ENCODE assay signal across 24 cellular contexts in the genomic region with DNA sequence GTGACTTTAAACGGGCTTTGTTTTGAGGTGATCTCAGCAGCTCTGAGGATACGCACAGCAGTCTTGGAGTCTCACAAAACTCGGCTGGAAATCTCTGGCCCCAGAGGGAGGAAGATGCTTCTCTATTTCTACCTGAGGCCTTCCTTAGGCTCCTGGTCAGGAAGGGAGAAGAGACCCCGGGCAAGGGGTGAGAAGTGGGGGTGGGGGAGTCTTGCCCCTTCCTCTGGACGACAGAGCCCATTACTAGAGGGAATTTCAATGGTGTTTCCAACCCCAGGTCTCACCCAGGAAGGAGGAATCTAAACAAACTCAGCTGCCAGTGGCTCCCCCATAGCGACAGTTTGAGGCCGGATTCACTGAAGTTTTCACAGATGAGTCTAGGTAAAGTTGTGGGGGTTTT.
"Had no signal": no experiment of that assay in that cellular context is flagged by ENCODE, and none has a peak within 500 bp of the region (broad histone marks: within the 10 kb centered on the region; RNA-seq: fewer than 3 reads in every experiment).

No MANE protein-coding gene starts in this region.

- H3K36me3 ChIP-seq: heart right ventricle, lower lobe of right lung, neural progenitor cell, prostate gland, thyroid gland, WERI-Rb-1 had no signal

- H3K4me3 Mint-ChIP-seq: activated naive CD4-positive, alpha-beta T cell treated with anti-CD3 and anti-CD28 coated beads, Interleukin-2, amount 50 U/mL, for 24 hours; brain; dendritic cell treated with granulocyte-macrophage colony-stimulating factor and Interleukin-4, amounts not matched to agents 40 ng/mL and 50 ng/mL, for 4 days; naive thymus-derived CD4-positive, alpha-beta T cell; neural progenitor cell; T-helper 2 cell treated with Interferon-gamma antibody and Interleukin-4, amounts not matched to agents 5 μg/mL and 100 μg/mL, for 36 hours had no signal

- H3K36me3 Mint-ChIP-seq: activated naive CD4-positive, alpha-beta T cell treated with anti-CD3 and anti-CD28 coated beads, Interleukin-2, amount 50 U/mL, for 24 hours; brain; naive thymus-derived CD4-positive, alpha-beta T cell; neural progenitor cell had no signal

- H3K27ac Mint-ChIP-seq: activated naive CD4-positive, alpha-beta T cell treated with anti-CD3 and anti-CD28 coated beads, Interleukin-2, amount 50 U/mL, for 24 hours; dendritic cell treated with granulocyte-macrophage colony-stimulating factor and Interleukin-4, amounts not matched to agents 40 ng/mL and 50 ng/mL, for 4 days; naive thymus-derived CD4-positive, alpha-beta T cell; neural progenitor cell; T-helper 2 cell treated with Interferon-gamma antibody and Interleukin-4, amounts not matched to agents 5 μg/mL and 100 μg/mL, for 36 hours had no signal

- H3K4me2 ChIP-seq: neural progenitor cell had no signal

- DNase-seq: activated CD4-positive, alpha-beta T cell treated with anti-CD3 and anti-CD28 coated beads, Interleukin-2, amount 50 U/mL, for 1 hour; activated CD4-positive, CD25-positive, alpha-beta regulatory T cell treated with anti-CD3 and anti-CD28 coated beads, Interleukin-2, amount 50 U/mL, for 72 hours; activated gamma-delta T cell treated with Interleukin-2 at 50 U/mL for 16 hours; activated T-cell treated with anti-CD3 and anti-CD28 coated beads, Interleukin-2, amount 50 U/mL, for 1 hour; aorta; effector CD4-positive, alpha-beta T cell; foreskin fibroblast; heart right ventricle; lower lobe of right lung; mesendoderm; naive thymus-derived CD4-positive, alpha-beta T cell; stimulated activated CD4-positive, alpha-beta T cell treated with anti-CD3 and anti-CD28 coated beads, Interleukin-12 subunit alpha, Interleukin-12 subunit beta, amount 100 ng/mL, for 4 hours; stimulated activated CD4-positive, alpha-beta T cell treated with anti-CD3 and anti-CD28 coated beads, Interleukin-4, amount 100 ng/mL, for 4 hours; stimulated activated naive CD8-positive, alpha-beta T cell treated with anti-CD3 and anti-CD28 coated beads, Interleukin-15, Interleukin-2, amounts not matched to agents 100 U/mL and 50 U/mL, for 24 hours; substantia nigra; thyroid gland; WERI-Rb-1 had no signal

- H3K4me3 ChIP-seq: heart right ventricle, lower lobe of right lung, mucosa of descending colon, neural progenitor cell, prostate gland, thyroid gland had no signal

- H3K9me3 Mint-ChIP-seq: activated naive CD4-positive, alpha-beta T cell treated with anti-CD3 and anti-CD28 coated beads, Interleukin-2, amount 50 U/mL, for 24 hours; brain; dendritic cell treated with granulocyte-macrophage colony-stimulating factor and Interleukin-4, amounts not matched to agents 40 ng/mL and 50 ng/mL, for 4 days; naive thymus-derived CD4-positive, alpha-beta T cell; neural progenitor cell; T-helper 2 cell treated with Interferon-gamma antibody and Interleukin-4, amounts not matched to agents 5 μg/mL and 100 μg/mL, for 36 hours had no signal

- H2AFZ ChIP-seq: neural progenitor cell had no signal

- H3K27me3 ChIP-seq: neural progenitor cell, thyroid gland had no signal

- H3K27ac ChIP-seq: lower lobe of right lung, neural progenitor cell, prostate gland, thyroid gland, WERI-Rb-1 had no signal

- H3K4me1 ChIP-seq: neural progenitor cell, thyroid gland had no signal

- ATAC-seq: naive thymus-derived CD4-positive, alpha-beta T cell; stimulated activated naive CD8-positive, alpha-beta T cell treated with anti-CD3 and anti-CD28 coated beads, Interleukin-15, Interleukin-2, amounts not matched to agents 100 U/mL and 50 U/mL, for 24 hours had no signal

- H3K9me3 ChIP-seq: heart right ventricle, lower lobe of right lung, mucosa of descending colon, prostate gland, thyroid gland had no signal
